11 cellular contexts compared by ENCODE assay signal in the genomic region with DNA sequence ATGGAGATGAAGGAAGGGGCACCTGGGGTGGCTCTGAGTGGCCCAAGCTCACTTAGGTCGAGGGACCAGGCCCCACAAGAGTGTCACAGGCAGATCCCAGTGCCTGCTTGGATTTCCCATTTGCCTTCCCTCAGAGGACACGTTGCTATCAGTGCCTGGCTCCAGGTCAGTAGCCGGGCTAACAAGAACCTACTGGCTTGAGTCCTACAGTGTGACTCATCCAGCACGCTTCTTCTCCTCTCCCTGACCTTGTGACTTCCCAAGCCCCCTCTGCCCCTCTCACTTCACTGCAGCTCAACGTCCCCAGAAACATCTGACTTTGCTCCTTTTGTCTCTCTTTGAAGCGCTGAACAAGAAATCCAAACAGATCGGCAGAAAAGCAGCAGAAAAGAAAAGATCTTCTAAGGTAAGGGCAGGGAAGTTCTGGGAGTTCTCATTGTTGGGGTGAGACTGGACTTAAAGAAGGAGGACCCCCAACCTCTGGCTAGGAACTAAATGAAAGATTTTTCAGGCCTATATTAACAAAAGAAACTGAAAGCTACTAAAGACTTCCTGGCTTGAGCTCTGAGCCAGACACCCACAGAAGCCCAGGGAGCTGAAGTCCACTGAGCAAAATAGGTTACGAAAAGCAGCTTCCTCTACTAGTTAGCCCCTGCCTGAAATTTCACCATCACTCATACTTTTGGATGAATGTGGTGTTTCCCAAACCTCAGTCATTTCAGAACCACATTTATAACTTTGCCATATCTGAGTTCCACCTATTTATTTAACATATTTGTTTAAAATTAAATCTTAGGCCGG. TPM values are rescaled to one million over a fixed set of nuclear protein-coding genes. Genes with fewer than 3 reads are reported as not detected.
A peak's percentile ranks its signal among the peaks of the same experiment; 100 is the strongest.
DNase-seq lines count a peak whose midpoint lies in the region; ATAC-seq and TF ChIP-seq lines count a peak whose summit lies in the region.
"Had no signal": no experiment of that assay in that cellular context is flagged by ENCODE, and none has a peak within 500 bp of the region (broad histone marks: within the 10 kb centered on the region; RNA-seq: fewer than 3 reads in every experiment).

No MANE protein-coding gene starts in this region.

- intact Hi-C loops in left lung (cut with DNase I) (no loop called here), spleen (cut with DNase I; ENCODE audit: low total_unique reads) (no loop called here)

- H3K27ac ChIP-seq in left lung: peak overlapping the region; percentile 46 to 67
- H3K27ac ChIP-seq in spleen: peak overlapping the region; percentile 13 to 75 (median 60)
- no peak overlapping the region for H3K27ac ChIP-seq in caudate nucleus (ENCODE audit: low read depth, low read length)
- H3K27ac ChIP-seq: epithelial cell of prostate had no signal

- DNase-seq in HFFc6 (no peak), astrocyte of the spinal cord (ENCODE audit: low read depth, low spot score) (peak; percentile 38), left lung (peak in 1 of 2 donors; percentile 50), spleen (no peak), T-cell (no peak), caudate nucleus (lab: John Stamatoyannopoulos, UW) (no peak)
- DNase-seq: activated CD8-positive, alpha-beta memory T cell treated with anti-CD3 and anti-CD28 coated beads for 24 hours; NCI-H2171 treated with DMSO at 0.1 percent for 48 hours had no signal

- H3K36me3 ChIP-seq in left lung: no peaks in the 10 kb centered on the region
- no peaks in the 10 kb centered on the region for H3K36me3 ChIP-seq in spleen

- H3K9me3 Mint-ChIP-seq in HFFc6: no peaks in the 10 kb centered on the region
- H3K9me3 Mint-ChIP-seq in T-cell: no peaks in the 10 kb centered on the region

- no peak for TF ChIP-seq CTCF in HFFc6 (IDR thresholded peaks at IDR 0.05)
- no peak for TF ChIP-seq CTCF in astrocyte of the spinal cord (IDR thresholded peaks at IDR 0.05; ENCODE audit: low read depth, low read length)
- no peak for TF ChIP-seq CTCF in left lung (IDR thresholded peaks at IDR 0.05)
- TF ChIP-seq CTCF in spleen (IDR thresholded peaks at IDR 0.05 in 8 of 11, conservative IDR thresholded peaks at IDR 0.05 in 3 of 11): no peak

- H3K27ac Mint-ChIP-seq in HFFc6 (peak overlapping the region; percentile 74), T-cell (no peak overlapping the region)

- WGBS in spleen, 5 donors: 57 to 71% (median 67%) methylated on average over 9 of the region's 9 CpGs

- TF ChIP-seq POLR2A in spleen (IDR thresholded peaks at IDR 0.05): no peak

- in situ Hi-C loops in astrocyte of the spinal cord (cut with HindIII; ENCODE audit: low sequenced_read_pairs): no loop called here

- H3K27me3 Mint-ChIP-seq in HFFc6 (ENCODE audit: insufficient read depth) (no peaks in the 10 kb centered on the region), T-cell (peaks cover 0 to 2% of the 10 kb centered on the region in 2 donors)

- POLR2A ChIA-PET in T-cell (lab: Charles Lee): no interaction called here

- CTCF ChIA-PET in T-cell (lab: Charles Lee): no interaction called here

- H3K4me3 Mint-ChIP-seq in HFFc6 (peak overlapping the region; percentile 62; the same call in 1 of the 2 replicates), T-cell (no peak overlapping the region)

- no peak overlapping the region for H3K4me3 ChIP-seq in astrocyte of the spinal cord (ENCODE audit: low read depth, low read length)
- no peak overlapping the region for H3K4me3 ChIP-seq in left lung
- H3K4me3 ChIP-seq in spleen: no peak overlapping the region

- H3K36me3 Mint-ChIP-seq in HFFc6 (ENCODE audit: low read depth): no peaks in the 10 kb centered on the region
- H3K36me3 Mint-ChIP-seq in T-cell: no peaks in the 10 kb centered on the region

- H3K4me1 ChIP-seq in left lung (peaks cover 0 to 16% of the 10 kb centered on the region in 2 donors), spleen (peaks cover 0 to 16% (median 7%) of the 10 kb centered on the region in 6 donors)

- ATAC-seq in left lung (peak; percentile 76), GM19463 (IDR thresholded peaks at IDR 0.05; ENCODE audit: unreplicated experiment) (no peak), GM21786 (IDR thresholded peaks at IDR 0.05; ENCODE audit: unreplicated experiment) (no peak), T-cell (replicated peaks in 1 of 4) (no peak)

- H3K27me3 ChIP-seq in left lung (no peaks in the 10 kb centered on the region), spleen (replicated peaks in 1 of 7) (no peaks in the 10 kb centered on the region)

- peaks cover 12% of the 10 kb centered on the region for H3K4me1 Mint-ChIP-seq in HFFc6 (ENCODE audit: low read depth)
- no peaks in the 10 kb centered on the region for H3K4me1 Mint-ChIP-seq in T-cell

- H3K9me3 ChIP-seq in left lung: no peaks in the 10 kb centered on the region
- no peaks in the 10 kb centered on the region for H3K9me3 ChIP-seq in spleen

RNA-seq across cellular contexts. Expression of gene ASIP, which starts 21.5 kb away (rescaled TPM):
- not detected for total RNA-seq in HFFc6 (2021; fragmentation: NEBNext Ultra II Directional; extraction: Animal tissue kit (Norgen Biotek cat#: 25700))
- total RNA-seq in left lung: under 1 TPM in 1 of 2 donors, not detected in 1; 0.79 TPM
- not detected for total RNA-seq in spleen
- polyA plus RNA-seq in spleen: 1 to 10 TPM in 2 of 3 donors, under 1 TPM in 1; 0.63 to 2.7 (median 1.7) TPM
- not detected for total RNA-seq in T-cell

RNA-seq across cellular contexts. Expression of gene AHCY, which starts 40.5 kb away (rescaled TPM):
- total RNA-seq in HFFc6 (2021; fragmentation: NEBNext Ultra II Directional; extraction: Animal tissue kit (Norgen Biotek cat#: 25700)): 100 to 1,000 TPM; 104 to 150 (median 109) TPM
- 100 to 1,000 TPM in 1 of 2 donors, 10 to 100 TPM in 1; 89.1 to 112 TPM for total RNA-seq in left lung
- 10 to 100 TPM; 35.0 to 56.0 (median 46.3) TPM for total RNA-seq in spleen
- 10 to 100 TPM; 45.9 to 67.1 (median 55.2) TPM for polyA plus RNA-seq in spleen
- 10 to 100 TPM; 15.3 to 28.3 (median 23.9) TPM for total RNA-seq in T-cell
